ENCODE assay signal across 12 cellular contexts in the genomic region with DNA sequence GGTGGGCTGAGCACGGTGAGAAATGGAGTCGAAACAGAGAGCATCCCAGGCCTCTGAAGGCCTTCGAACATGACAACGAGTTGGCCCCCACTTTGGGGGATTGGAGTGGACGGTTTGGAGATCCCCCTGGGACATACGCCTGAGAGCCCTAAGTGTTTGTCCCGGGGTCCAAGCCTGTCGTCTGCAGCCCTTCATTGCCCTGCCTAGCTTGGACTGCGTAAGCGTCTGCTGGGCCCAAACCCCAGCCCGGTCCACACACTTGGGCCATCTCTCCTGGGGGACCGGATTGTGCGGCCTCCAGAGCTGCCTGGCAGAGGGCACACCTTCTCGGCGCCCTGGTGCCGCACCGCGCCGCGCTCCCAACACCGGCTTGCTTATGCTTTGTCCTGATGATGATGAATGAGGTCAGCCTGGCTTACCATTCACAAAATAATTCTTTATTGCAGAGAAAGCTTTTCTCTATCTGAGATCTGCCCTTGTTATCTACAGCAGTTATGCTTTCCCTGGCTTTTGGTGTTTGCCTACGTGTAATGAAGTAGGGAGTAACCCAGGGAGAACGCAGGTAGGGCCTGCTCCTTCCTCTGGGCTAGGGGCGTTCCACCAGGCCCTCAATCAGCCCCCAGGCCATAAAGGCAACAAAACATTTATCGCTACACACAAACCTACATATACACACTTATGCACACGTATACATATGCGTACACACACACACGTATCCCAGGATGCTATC.
A peak's percentile ranks its signal among the peaks of the same experiment; 100 is the strongest.
DNase-seq lines count a peak whose midpoint lies in the region; ATAC-seq and TF ChIP-seq lines count a peak whose summit lies in the region.
"Had no signal": no experiment of that assay in that cellular context is flagged by ENCODE, and none has a peak within 500 bp of the region (broad histone marks: within the 10 kb centered on the region; RNA-seq: fewer than 3 reads in every experiment).

No MANE protein-coding gene starts in this region.

- CTCF ChIA-PET in naive thymus-derived CD4-positive, alpha-beta T cell (lab: Charles Lee) = interaction anchor here (0.9 kb wide), 1 partner anchor 28 kb away, joined by 3 read pairs; no protein-coding TSS in a partner anchor

- peaks cover 34% of the 10 kb centered on the region for H3K4me1 ChIP-seq in mucosa of descending colon (ENCODE audit: low read depth)
- peaks cover 11 to 22% of the 10 kb centered on the region in 2 donors for H3K4me1 ChIP-seq in uterus
- peaks cover 0 to 9% of the 10 kb centered on the region in 2 donors for H3K4me1 ChIP-seq in naive thymus-derived CD4-positive, alpha-beta T cell (ENCODE audit: control insufficient read depth in 2 of 2, insufficient read depth in 2 of 2, low read length in 2 of 2)
- H3K4me1 ChIP-seq: neural progenitor cell had no signal

- H3K9me3 Mint-ChIP-seq in naive thymus-derived CD4-positive, alpha-beta T cell = no peaks in the 10 kb centered on the region
- H3K9me3 Mint-ChIP-seq: CD14-positive monocyte had no signal

- peak overlapping the region in 3 of 9 donors; percentile 5 to 39 (median 6) for H3K27ac Mint-ChIP-seq in naive thymus-derived CD4-positive, alpha-beta T cell
- H3K27ac Mint-ChIP-seq: neural progenitor cell had no signal

- intact Hi-C loops in mucosa of descending colon (cut with DNase I, micrococcal nuclease) (no loop called here), uterus (cut with DNase I; ENCODE audit: low total_unique reads) (no loop called here)
- intact Hi-C loops in naive thymus-derived CD4-positive, alpha-beta T cell (cut with micrococcal nuclease) = no loop called here

- peak; percentile 55 for DNase-seq in activated effector memory CD4-positive, alpha-beta T cell treated with anti-CD3 and anti-CD28 coated beads, Interleukin-2, amount 50 U/mL, for 16 hours
- DNase-seq in activated effector memory CD4-positive, alpha-beta T cell treated with Interleukin-2 at 50 U/mL for 16 hours = no peak
- peak; percentile 73 for DNase-seq in coronary artery (ENCODE audit: low spot score)
- peak in 2 of 3 donors; percentile 39 to 53 for DNase-seq in mucosa of descending colon
- peak; percentile 37 to 44 for DNase-seq in uterus
- no peak for DNase-seq in naive thymus-derived CD4-positive, alpha-beta T cell
- DNase-seq in COLO829 (ENCODE audit: low spot score) = no peak
- DNase-seq: activated CD4-positive, alpha-beta T cell treated with anti-CD3 and anti-CD28 coated beads, Interleukin-2, amount 50 U/mL, for 4 hours; NK-92 treated with Interleukin-12 subunit alpha and Interleukin-12 subunit beta, amount 100 ng/mL, for 24 hours had no signal

- peaks cover 22 to 77% (median 62%) of the 10 kb centered on the region in 7 donors for H3K4me1 Mint-ChIP-seq in naive thymus-derived CD4-positive, alpha-beta T cell

- peaks cover 0 to 13% (median 0%) of the 10 kb centered on the region in 5 donors for H3K27me3 Mint-ChIP-seq in naive thymus-derived CD4-positive, alpha-beta T cell

- no peak for TF ChIP-seq CTCF in coronary artery (IDR thresholded peaks at IDR 0.05)
- no peak for TF ChIP-seq CTCF in mucosa of descending colon (IDR thresholded peaks at IDR 0.05)
- no peak for TF ChIP-seq CTCF in uterus (IDR thresholded peaks at IDR 0.05)

- POLR2A ChIA-PET in naive thymus-derived CD4-positive, alpha-beta T cell (lab: Charles Lee) = interaction anchor here (1.4 to 2.5 kb wide), 2 partner anchors 28 to 29 kb away, joined by 4 to 5 read pairs; no protein-coding TSS in a partner anchor

- no peaks in the 10 kb centered on the region for H3K36me3 ChIP-seq in mucosa of descending colon (ENCODE audit: low read depth)
- H3K36me3 ChIP-seq in uterus = no peaks in the 10 kb centered on the region
- no peaks in the 10 kb centered on the region for H3K36me3 ChIP-seq in naive thymus-derived CD4-positive, alpha-beta T cell (ENCODE audit: control insufficient read depth in 2 of 3, insufficient read depth in 3 of 3, low read length in 3 of 3)
- H3K36me3 ChIP-seq: neural progenitor cell had no signal

- H3K9me3 ChIP-seq in mucosa of descending colon (no peaks in the 10 kb centered on the region), uterus (no peaks in the 10 kb centered on the region)
- H3K9me3 ChIP-seq in naive thymus-derived CD4-positive, alpha-beta T cell (ENCODE audit: control insufficient read depth in 2 of 3, low read length in 3 of 3) = no peaks in the 10 kb centered on the region

- H3K36me3 Mint-ChIP-seq in naive thymus-derived CD4-positive, alpha-beta T cell = peaks cover 0 to 5% (median 2%) of the 10 kb centered on the region in 5 donors
- H3K36me3 Mint-ChIP-seq: neural progenitor cell had no signal

- no peak for TF ChIP-seq POLR2A in uterus (IDR thresholded peaks at IDR 0.05)

- H3K4me3 ChIP-seq in coronary artery (peak overlapping the region; percentile 54), mucosa of descending colon (no peak overlapping the region), uterus (peak overlapping the region; percentile 3 to 99)
- H3K4me3 ChIP-seq in naive thymus-derived CD4-positive, alpha-beta T cell (ENCODE audit: low read length) = no peak overlapping the region
- H3K4me3 ChIP-seq: neural progenitor cell had no signal

- H3K4me3 Mint-ChIP-seq in naive thymus-derived CD4-positive, alpha-beta T cell = no peak overlapping the region
- H3K4me3 Mint-ChIP-seq: CD14-positive monocyte, neural progenitor cell had no signal

- ATAC-seq in mucosa of descending colon (no peak), HG02678 (IDR thresholded peaks at IDR 0.05; ENCODE audit: unreplicated experiment) (no peak)
- no peak for ATAC-seq in naive thymus-derived CD4-positive, alpha-beta T cell

- H3K27ac ChIP-seq in coronary artery (peak overlapping the region; percentile 96 to 100), uterus (peak overlapping the region; percentile 100)
- H3K27ac ChIP-seq in naive thymus-derived CD4-positive, alpha-beta T cell (ENCODE audit: low read depth, low read length) = no peak overlapping the region
- H3K27ac ChIP-seq: neural progenitor cell had no signal

- no peaks in the 10 kb centered on the region for H3K27me3 ChIP-seq in uterus
- H3K27me3 ChIP-seq in naive thymus-derived CD4-positive, alpha-beta T cell (ENCODE audit: control insufficient read depth in 2 of 2, insufficient read depth in 2 of 2, low read length in 2 of 2) = no peaks in the 10 kb centered on the region

Comparison
In these comparisons a context has a peak if more than half of its experiments do, and no peak if none do; other contexts are left out.
1. DNase-seq: peak in activated effector memory CD4-positive, alpha-beta T cell treated with anti-CD3 and anti-CD28 coated beads, Interleukin-2, amount 50 U/mL, for 16 hours (single experiment), coronary artery (single experiment), mucosa of descending colon (2 of 3) and uterus (2 of 2); none in activated effector memory CD4-positive, alpha-beta T cell treated with Interleukin-2 at 50 U/mL for 16 hours (single experiment), naive thymus-derived CD4-positive, alpha-beta T cell (0 of 9) and COLO829 (single experiment).
2. H3K4me3 ChIP-seq: peak in coronary artery (single experiment) and uterus (2 of 2); none in mucosa of descending colon (single experiment) and naive thymus-derived CD4-positive, alpha-beta T cell (single experiment).